ENCODE assay signal across 28 cellular contexts in genomic region chr6:131997450-131998153, GRCh38. TPM values are rescaled to one million over a fixed set of nuclear protein-coding genes. Genes with fewer than 3 reads are reported as not detected.
DNase-seq lines count a peak whose midpoint lies in the region; ATAC-seq and TF ChIP-seq lines count a peak whose summit lies in the region.
"Had no signal": no experiment of that assay in that cellular context is flagged by ENCODE, and none has a peak within 500 bp of the region (broad histone marks: within the 10 kb centered on the region; RNA-seq: fewer than 3 reads in every experiment).

No MANE protein-coding gene starts in this region.

- H3K27me3 Mint-ChIP-seq in activated T-helper 1 cell treated with anti-CD3 and anti-CD28 coated beads, Interleukin-12 subunit alpha, Interleukin-12 subunit beta, Interleukin-2, Interleukin-4 antibody, amounts not matched to agents 30 ng/mL and 10 ng/mL and 1 ng/mL, durations not matched to agents 14 hours and 24 hours and 36 hours (ENCODE audit: insufficient read depth), result no peaks in the 10 kb centered on the region
- H3K27me3 Mint-ChIP-seq: activated CD4-positive, alpha-beta T cell treated with anti-CD3 and anti-CD28 coated beads for 36 hours; B cell; CD8-positive, alpha-beta memory T cell; natural killer cell treated with Interleukin-12 subunit alpha and Interleukin-12 subunit beta and Interleukin-15 and Interleukin-18, amount 100 ng/mL, for 72 hours had no signal

- H2AFZ ChIP-seq in mesenchymal stem cell (ENCODE audit: low read depth, low read length), result no peak overlapping the region
- H2AFZ ChIP-seq: GM23248 had no signal

- DNase-seq in DMS53 treated with DMSO at 0.1 percent for 48 hours (lab: John Stamatoyannopoulos, UW; ENCODE audit: unreplicated experiment) (peak; percentile 41), esophagus muscularis mucosa (ENCODE audit: extremely low spot score) (no peak), mesenchymal stem cell (no peak), uterus (no peak), left ventricle myocardium superior (no peak), cardiac septum (ENCODE audit: low spot score) (no peak)
- DNase-seq in activated T-helper 1 cell treated with anti-CD3 and anti-CD28 coated beads, Interleukin-12 subunit alpha, Interleukin-12 subunit beta, Interleukin-2, Interleukin-4 antibody, amounts not matched to agents 30 ng/mL and 10 ng/mL and 1 ng/mL, durations not matched to agents 14 hours and 24 hours and 36 hours (ENCODE audit: low spot score), result no peak
- DNase-seq: activated CD4-positive, alpha-beta T cell treated with anti-CD3 and anti-CD28 coated beads for 36 hours; activated CD8-positive, alpha-beta memory T cell treated with anti-CD3 and anti-CD28 coated beads for 24 hours; activated T-cell treated with anti-CD3 and anti-CD28 coated beads for 4 hours; amniotic stem cell; CD8-positive, alpha-beta memory T cell; colonic mucosa; effector CD8-positive, alpha-beta T cell; GM23248; head of caudate nucleus; kidney; NCI-H1048; NCI-H2107; NCI-H446 treated with DMSO at 0.1 percent for 48 hours; NCI-H82; stimulated activated naive CD4-positive, alpha-beta T cell treated with Interleukin-2 at 50 U/mL for 16 hours had no signal

- ATAC-seq in left ventricle myocardium superior, result no peak
- ATAC-seq: activated CD4-positive, alpha-beta T cell treated with anti-CD3 and anti-CD28 coated beads for 36 hours had no signal

- H2BK15ac ChIP-seq in mesenchymal stem cell (ENCODE audit: low read depth, poor library complexity, severe bottlenecking), result no peak overlapping the region

- peak overlapping the region; percentile 29 for H2AK5ac ChIP-seq in mesenchymal stem cell (ENCODE audit: low read length, severe bottlenecking)

- H3K9me3 Mint-ChIP-seq in activated T-helper 1 cell treated with anti-CD3 and anti-CD28 coated beads, Interleukin-12 subunit alpha, Interleukin-12 subunit beta, Interleukin-2, Interleukin-4 antibody, amounts not matched to agents 30 ng/mL and 10 ng/mL and 1 ng/mL, durations not matched to agents 14 hours and 24 hours and 36 hours, result no peaks in the 10 kb centered on the region
- H3K9me3 Mint-ChIP-seq: CD8-positive, alpha-beta memory T cell had no signal

- H4K8ac ChIP-seq in mesenchymal stem cell (ENCODE audit: low read length), result no peak overlapping the region

- no peak for TF ChIP-seq EP300 in esophagus muscularis mucosa (IDR thresholded peaks at IDR 0.05)

- no peak overlapping the region for H3K4ac ChIP-seq in mesenchymal stem cell (ENCODE audit: low read depth in 1 of 2, low read length in 2 of 2)

- H3K27ac Mint-ChIP-seq in activated T-helper 1 cell treated with anti-CD3 and anti-CD28 coated beads, Interleukin-12 subunit alpha, Interleukin-12 subunit beta, Interleukin-2, Interleukin-4 antibody, amounts not matched to agents 30 ng/mL and 10 ng/mL and 1 ng/mL, durations not matched to agents 14 hours and 24 hours and 36 hours, result no peak overlapping the region
- H3K27ac Mint-ChIP-seq: activated CD4-positive, alpha-beta T cell treated with anti-CD3 and anti-CD28 coated beads for 36 hours; activated naive CD4-positive, alpha-beta T cell treated with anti-CD3 and anti-CD28 coated beads, Interleukin-2, amount 50 U/mL, for 24 hours; B cell; CD8-positive, alpha-beta memory T cell; natural killer cell treated with Interleukin-12 subunit alpha and Interleukin-12 subunit beta and Interleukin-15 and Interleukin-18, amount 100 ng/mL, for 72 hours had no signal

- no peak overlapping the region for H3K4me2 ChIP-seq in mesenchymal stem cell (ENCODE audit: low read length, poor library complexity, severe bottlenecking)

- no peaks in the 10 kb centered on the region for H3K4me1 Mint-ChIP-seq in activated T-helper 1 cell treated with anti-CD3 and anti-CD28 coated beads, Interleukin-12 subunit alpha, Interleukin-12 subunit beta, Interleukin-2, Interleukin-4 antibody, amounts not matched to agents 30 ng/mL and 10 ng/mL and 1 ng/mL, durations not matched to agents 14 hours and 24 hours and 36 hours (ENCODE audit: low read depth)
- H3K4me1 Mint-ChIP-seq: activated CD4-positive, alpha-beta T cell treated with anti-CD3 and anti-CD28 coated beads for 36 hours; activated naive CD4-positive, alpha-beta T cell treated with anti-CD3 and anti-CD28 coated beads, Interleukin-2, amount 50 U/mL, for 24 hours; CD8-positive, alpha-beta memory T cell had no signal

- no peaks in the 10 kb centered on the region for H3K79me1 ChIP-seq in mesenchymal stem cell (replicated peaks; ENCODE audit: low read length, poor library complexity, severe bottlenecking)

- H3K9me3 ChIP-seq in esophagus muscularis mucosa (no peaks in the 10 kb centered on the region), mesenchymal stem cell (ENCODE audit: control insufficient read depth, low read length) (peaks cover 7% of the 10 kb centered on the region), uterus (no peaks in the 10 kb centered on the region)
- H3K9me3 ChIP-seq: colonic mucosa, thoracic aorta had no signal

- intact Hi-C loops in esophagus muscularis mucosa (cut with DNase I) (no loop called here), uterus (cut with DNase I; ENCODE audit: low total_unique reads) (no loop called here), left ventricle myocardium superior (cut with micrococcal nuclease) (no loop called here), cardiac septum (cut with DNase I) (no loop called here)
- intact Hi-C loops in activated T-helper 1 cell treated with anti-CD3 and anti-CD28 coated beads, Interleukin-12 subunit alpha, Interleukin-12 subunit beta, Interleukin-2, Interleukin-4 antibody, amounts not matched to agents 30 ng/mL and 10 ng/mL and 1 ng/mL, durations not matched to agents 14 hours and 24 hours and 36 hours (cut with micrococcal nuclease), result no loop called here

- no peak overlapping the region for H3K4me3 Mint-ChIP-seq in activated T-helper 1 cell treated with anti-CD3 and anti-CD28 coated beads, Interleukin-12 subunit alpha, Interleukin-12 subunit beta, Interleukin-2, Interleukin-4 antibody, amounts not matched to agents 30 ng/mL and 10 ng/mL and 1 ng/mL, durations not matched to agents 14 hours and 24 hours and 36 hours
- H3K4me3 Mint-ChIP-seq: activated CD4-positive, alpha-beta T cell treated with anti-CD3 and anti-CD28 coated beads for 36 hours; activated naive CD4-positive, alpha-beta T cell treated with anti-CD3 and anti-CD28 coated beads, Interleukin-2, amount 50 U/mL, for 24 hours; B cell; CD8-positive, alpha-beta memory T cell; natural killer cell treated with Interleukin-12 subunit alpha and Interleukin-12 subunit beta and Interleukin-15 and Interleukin-18, amount 100 ng/mL, for 72 hours had no signal

- peak overlapping the region; percentile 51 for H3K27ac ChIP-seq in 22Rv1
- peak overlapping the region in 3 of 4 donors; percentile 45 to 56 (median 49) for H3K27ac ChIP-seq in esophagus muscularis mucosa (replicated peaks in 1 of 4)
- no peak overlapping the region for H3K27ac ChIP-seq in mesenchymal stem cell (ENCODE audit: low read length, poor library complexity, severe bottlenecking)
- no peak overlapping the region for H3K27ac ChIP-seq in uterus
- H3K27ac ChIP-seq: colonic mucosa, GM23248 had no signal

- no peaks in the 10 kb centered on the region for H3K36me3 ChIP-seq in esophagus muscularis mucosa
- H3K36me3 ChIP-seq in mesenchymal stem cell (ENCODE audit: control insufficient read depth in 1 of 2, insufficient read depth in 2 of 2, low read depth in 1 of 2, low read length in 2 of 2), result no peaks in the 10 kb centered on the region
- H3K36me3 ChIP-seq in uterus, result no peaks in the 10 kb centered on the region
- H3K36me3 ChIP-seq: colonic mucosa, thoracic aorta had no signal

- no peak overlapping the region for H3K18ac ChIP-seq in mesenchymal stem cell (ENCODE audit: low read depth in 1 of 2, low read length in 2 of 2)

- no peak for TF ChIP-seq POLR2A in esophagus muscularis mucosa (IDR thresholded peaks at IDR 0.05; ENCODE audit: low read depth)
- TF ChIP-seq POLR2A in uterus (IDR thresholded peaks at IDR 0.05), result no peak

- H3K14ac ChIP-seq in mesenchymal stem cell (ENCODE audit: low read length in 2 of 2), result peak overlapping the region in 1 of 2 experiments; percentile 2

- H3K9ac ChIP-seq in mesenchymal stem cell (ENCODE audit: low read length), result no peak overlapping the region
- H3K9ac ChIP-seq: GM23248 had no signal

- TF ChIP-seq CTCF in 22Rv1 (IDR thresholded peaks at IDR 0.05), result no peak
- no peak for TF ChIP-seq CTCF in esophagus muscularis mucosa (IDR thresholded peaks at IDR 0.05)
- TF ChIP-seq CTCF in uterus (IDR thresholded peaks at IDR 0.05), result no peak

- no peak overlapping the region for H2BK5ac ChIP-seq in mesenchymal stem cell (ENCODE audit: low read depth, low read length, poor library complexity, severe bottlenecking)

- H3K23ac ChIP-seq in mesenchymal stem cell (ENCODE audit: low read length in 2 of 2), result no peak overlapping the region

- H4K91ac ChIP-seq in mesenchymal stem cell (ENCODE audit: low read length), result peak overlapping the region; percentile 25

- H3K27me3 ChIP-seq in esophagus muscularis mucosa (no peaks in the 10 kb centered on the region), mesenchymal stem cell (ENCODE audit: control insufficient read depth in 1 of 2, insufficient read depth in 1 of 2, low read length in 2 of 2) (no peaks in the 10 kb centered on the region), uterus (no peaks in the 10 kb centered on the region)
- H3K27me3 ChIP-seq: colonic mucosa had no signal

- no peak overlapping the region for H3K4me3 ChIP-seq in esophagus muscularis mucosa
- H3K4me3 ChIP-seq in mesenchymal stem cell (ENCODE audit: insufficient read depth in 1 of 2, low read depth in 1 of 2, low read length in 2 of 2), result no peak overlapping the region
- no peak overlapping the region for H3K4me3 ChIP-seq in uterus
- H3K4me3 ChIP-seq: colonic mucosa, GM23248, lung, thoracic aorta had no signal

- no peak overlapping the region for H2BK120ac ChIP-seq in mesenchymal stem cell (ENCODE audit: low read depth, low read length)

- H3K4me1 ChIP-seq in esophagus muscularis mucosa, result peaks cover 8 to 15% (median 8%) of the 10 kb centered on the region in 4 donors
- peaks cover 6% of the 10 kb centered on the region for H3K4me1 ChIP-seq in mesenchymal stem cell (ENCODE audit: control insufficient read depth, insufficient read depth, low read depth, low read length)
- H3K4me1 ChIP-seq in uterus, result peaks cover 4 to 7% of the 10 kb centered on the region in 2 donors
- H3K4me1 ChIP-seq: colonic mucosa had no signal

- H2BK12ac ChIP-seq in mesenchymal stem cell (ENCODE audit: low read length in 2 of 2), result peak overlapping the region in 1 of 2 experiments; percentile 18

- WGBS in esophagus muscularis mucosa, result 82% methylated on average over 5 of the region's 6 CpGs
- whole genome bisulfite sequencing in mesenchymal stem cell, result 92% methylated on average over 4 of the region's 6 CpGs

- no peaks in the 10 kb centered on the region for H3K36me3 Mint-ChIP-seq in activated T-helper 1 cell treated with anti-CD3 and anti-CD28 coated beads, Interleukin-12 subunit alpha, Interleukin-12 subunit beta, Interleukin-2, Interleukin-4 antibody, amounts not matched to agents 30 ng/mL and 10 ng/mL and 1 ng/mL, durations not matched to agents 14 hours and 24 hours and 36 hours (ENCODE audit: low read depth)
- H3K36me3 Mint-ChIP-seq: activated naive CD4-positive, alpha-beta T cell treated with anti-CD3 and anti-CD28 coated beads, Interleukin-2, amount 50 U/mL, for 24 hours; CD8-positive, alpha-beta memory T cell; natural killer cell treated with Interleukin-12 subunit alpha and Interleukin-12 subunit beta and Interleukin-15 and Interleukin-18, amount 100 ng/mL, for 72 hours had no signal

RNA-seq across cellular contexts. Expression of gene CCN2, which starts 46.4 kb away (rescaled TPM):
- total RNA-seq in esophagus muscularis mucosa (100 to 1,000 TPM; 418 to 749 (median 509) TPM), uterus (100 to 1,000 TPM; 104 to 254 (median 202) TPM), left ventricle myocardium superior (14.3 TPM), cardiac septum (76.5 TPM)
- 252 TPM for polyA plus RNA-seq in mesenchymal stem cell (2013, experiment 1 of 2)
- polyA plus RNA-seq in mesenchymal stem cell (2013, experiment 2 of 2), result 259 TPM
- not detected in 2 replicates for total RNA-seq in activated T-helper 1 cell treated with anti-CD3 and anti-CD28 coated beads, Interleukin-12 subunit alpha, Interleukin-12 subunit beta, Interleukin-2, Interleukin-4 antibody, amounts not matched to agents 30 ng/mL and 10 ng/mL and 1 ng/mL, durations not matched to agents 14 hours and 24 hours and 36 hours
- total RNA-seq: activated CD4-positive, alpha-beta T cell treated with anti-CD3 and anti-CD28 coated beads for 36 hours; CD8-positive, alpha-beta memory T cell; natural killer cell treated with Interleukin-12 subunit alpha and Interleukin-12 subunit beta and Interleukin-15 and Interleukin-18, amount 100 ng/mL, for 72 hours had no signal
- polyA plus RNA-seq: CD8-positive, alpha-beta memory T cell had no signal

Comparison
In these comparisons a context has a peak if more than half of its experiments do, and no peak if none do; other contexts are left out.
1. H3K27ac ChIP-seq: peak in 22Rv1 (single experiment) and esophagus muscularis mucosa (3 of 4); none in mesenchymal stem cell (single experiment) and uterus (0 of 2).
2. RNA of gene CCN2, which starts 46.4 kb away (total RNA-seq): 418 to 749 TPM in esophagus muscularis mucosa, 104 to 254 TPM in uterus, 76.5 TPM in cardiac septum (single experiment) and 14.3 TPM in left ventricle myocardium superior (single experiment); not detected in activated T-helper 1 cell treated with anti-CD3 and anti-CD28 coated beads, Interleukin-12 subunit alpha, Interleukin-12 subunit beta, Interleukin-2, Interleukin-4 antibody, amounts not matched to agents 30 ng/mL and 10 ng/mL and 1 ng/mL, durations not matched to agents 14 hours and 24 hours and 36 hours; every median in the first group is over 10 times any median in the second.